Comparison of ENCODE assay signal across 22 cellular contexts in genomic region chr5:128441165-128441564, GRCh38.
DNase-seq lines count a peak whose midpoint lies in the region; ATAC-seq, FAIRE-seq and TF ChIP-seq lines count a peak whose summit lies in the region.
"Had no signal": no experiment of that assay in that cellular context is flagged by ENCODE, and none has a peak within 500 bp of the region (broad histone marks: within the 10 kb centered on the region; RNA-seq: fewer than 3 reads in every experiment).

No MANE protein-coding gene starts in this region.

- no peak overlapping the region for H2AFZ ChIP-seq in neural progenitor cell (replicated peaks)
- H2AFZ ChIP-seq: GM23248 had no signal

- POLR2A ChIA-PET in A673 (lab: Charles Lee; ENCODE audit: low non-redundant PET) = no interaction called here

- H3K4me3 ChIP-seq in LNCaP clone FGC (ENCODE audit: low read depth, low read length) = no peak overlapping the region
- H3K4me3 ChIP-seq in bronchial epithelial cell (ENCODE audit: low read depth, low read length) = no peak overlapping the region
- no peak overlapping the region for H3K4me3 ChIP-seq in neural progenitor cell
- H3K4me3 ChIP-seq in A673 (ENCODE audit: low read depth, low read length, poor library complexity, severe bottlenecking) = no peak overlapping the region
- H3K4me3 ChIP-seq: A549, BLaER1, GM23248, K562 had no signal

- DNase-seq in LNCaP clone FGC (ENCODE audit: low read depth) (peak; percentile 1), bronchial epithelial cell (ENCODE audit: low read depth) (no peak), neural progenitor cell (ENCODE audit: low spot score) (peak; percentile 29), A673 (ENCODE audit: low spot score) (no peak)
- DNase-seq in activated naive CD4-positive, alpha-beta T cell (lab: John Stamatoyannopoulos, UW) = no peak
- DNase-seq: CD8-positive, alpha-beta T cell; COR-L47; DMS 273 treated with DMSO at 0.1 percent for 48 hours; DMS53; GM23248; HCEC 1CT; IMR-90 had no signal

- H3K27ac Mint-ChIP-seq in neural progenitor cell = no peak overlapping the region
- H3K27ac Mint-ChIP-seq: CD8-positive, alpha-beta T cell had no signal

- no peak for TF ChIP-seq CTCF in C4-2B (conservative IDR thresholded peaks at IDR 0.05)
- no peak for TF ChIP-seq CTCF in LNCaP clone FGC (IDR thresholded peaks at IDR 0.05; ENCODE audit: control insufficient read depth, extremely low read depth, insufficient read depth)
- TF ChIP-seq CTCF in bronchial epithelial cell (IDR thresholded peaks at IDR 0.05; ENCODE audit: insufficient read depth, low read length, severe bottlenecking) = no peak
- TF ChIP-seq CTCF in neural progenitor cell (IDR thresholded peaks at IDR 0.05) = no peak
- TF ChIP-seq CTCF in A673 (conservative IDR thresholded peaks at IDR 0.05; ENCODE audit: low read depth, low read length) = no peak

- H3K4me3 Mint-ChIP-seq in neural progenitor cell = no peak overlapping the region
- H3K4me3 Mint-ChIP-seq: CD8-positive, alpha-beta T cell had no signal

- no peaks in the 10 kb centered on the region for H3F3A ChIP-seq in neural progenitor cell (ENCODE audit: low read depth)

- CTCF ChIA-PET in A673 (lab: Charles Lee) = no interaction called here

- no peaks in the 10 kb centered on the region for H3K9me3 Mint-ChIP-seq in neural progenitor cell

- H3K9ac ChIP-seq in neural progenitor cell = no peak overlapping the region
- H3K9ac ChIP-seq: BLaER1, GM23248 had no signal

- BruUV-seq in A673 (replicated peaks; lab: Mats Ljungman, UMichigan) = no TSS peak

- H3K27me3 Mint-ChIP-seq in neural progenitor cell (ENCODE audit: insufficient read depth, low read depth) = no peaks in the 10 kb centered on the region

- H3K79me2 ChIP-seq in neural progenitor cell (ENCODE audit: low read depth) = no peaks in the 10 kb centered on the region

- peak; percentile 36 for FAIRE-seq in bronchial epithelial cell (lab: Jason Lieb, UNC)
- FAIRE-seq: A549, G401.6, GM12891, GM18507, H54, HTR-8/SVneo, K562 had no signal

- H3K27ac ChIP-seq in C4-2B (peak overlapping the region; percentile 37; the same call in 1 of the 2 replicates), neural progenitor cell (no peak overlapping the region), A673 (ENCODE audit: low read depth, low read length, poor library complexity, severe bottlenecking) (no peak overlapping the region)
- H3K27ac ChIP-seq: A549, BLaER1, GM23248 had no signal

- H3K27me3 ChIP-seq in bronchial epithelial cell (ENCODE audit: control insufficient read depth, insufficient read depth, low read length) = no peaks in the 10 kb centered on the region
- H3K27me3 ChIP-seq in neural progenitor cell = no peaks in the 10 kb centered on the region
- H3K27me3 ChIP-seq in A673 (replicated peaks; ENCODE audit: insufficient read depth, low read depth, low read length, poor library complexity) = no peaks in the 10 kb centered on the region
- H3K27me3 ChIP-seq: BLaER1 had no signal

- H3K4me1 Mint-ChIP-seq in neural progenitor cell = no peaks in the 10 kb centered on the region

- no peak for ATAC-seq in HG03135 (IDR thresholded peaks at IDR 0.05; ENCODE audit: unreplicated experiment)
- ATAC-seq: A549; CD8-positive, alpha-beta T cell; K562 had no signal

- H3K9me3 ChIP-seq in neural progenitor cell (ENCODE audit: low read depth) (no peaks in the 10 kb centered on the region), A673 (ENCODE audit: low read depth, low read length, poor library complexity, severe bottlenecking) (no peaks in the 10 kb centered on the region)
- H3K9me3 ChIP-seq: A549 had no signal

- H4K20me1 ChIP-seq in neural progenitor cell (ENCODE audit: low read depth) = no peaks in the 10 kb centered on the region
- H4K20me1 ChIP-seq: BLaER1 had no signal

- intact Hi-C loops in A673 (cut with micrococcal nuclease; ENCODE audit: unreplicated experiment) = no loop called here

- peaks cover 7% of the 10 kb centered on the region for H3K36me3 Mint-ChIP-seq in neural progenitor cell
- H3K36me3 Mint-ChIP-seq: CD8-positive, alpha-beta T cell had no signal

- H3K4me1 ChIP-seq in neural progenitor cell = peaks cover 18% of the 10 kb centered on the region
- H3K4me1 ChIP-seq in A673 (ENCODE audit: insufficient read depth, low read length, poor library complexity, severe bottlenecking) = no peaks in the 10 kb centered on the region
- H3K4me1 ChIP-seq: BLaER1 had no signal

- H3K36me3 ChIP-seq in bronchial epithelial cell (ENCODE audit: control insufficient read depth, insufficient read depth, low read length) (no peaks in the 10 kb centered on the region), neural progenitor cell (peaks cover 3% of the 10 kb centered on the region), A673 (ENCODE audit: insufficient read depth, low read length, poor library complexity, severe bottlenecking) (no peaks in the 10 kb centered on the region)
- H3K36me3 ChIP-seq: BLaER1 had no signal

- no peak overlapping the region for H3K4me2 ChIP-seq in neural progenitor cell
- H3K4me2 ChIP-seq: A549, BLaER1 had no signal

Comparison
In these comparisons a context has a peak if more than half of its experiments do, and no peak if none do; other contexts are left out.
1. DNase-seq: peak in LNCaP clone FGC (single experiment) and neural progenitor cell (single experiment); none in bronchial epithelial cell (single experiment), A673 (single experiment) and activated naive CD4-positive, alpha-beta T cell (0 of 4).